ENCODE assay signal across 10 cellular contexts in the genomic region with DNA sequence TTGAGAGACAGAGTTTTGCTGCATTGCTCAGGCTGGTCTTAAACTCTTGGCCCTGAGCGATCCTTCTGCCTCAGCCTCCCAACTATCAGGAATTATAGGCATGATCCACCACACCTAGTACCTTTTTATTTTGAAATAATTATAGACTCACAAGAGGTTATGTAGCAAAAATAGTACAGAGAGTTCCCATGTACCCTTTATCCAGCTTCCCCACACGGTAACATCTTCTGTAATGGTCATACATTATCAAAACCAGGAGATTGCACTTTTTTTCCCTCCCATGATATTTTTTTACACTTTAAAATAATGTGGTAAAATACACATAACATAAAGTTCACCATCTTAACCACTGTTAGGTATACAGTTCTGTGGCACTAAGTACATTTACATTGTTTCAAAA. TPM values are rescaled to one million over a fixed set of nuclear protein-coding genes. Genes with fewer than 3 reads are reported as not detected.
"Had no signal": no experiment of that assay in that cellular context is flagged by ENCODE, and none has a peak within 500 bp of the region (broad histone marks: within the 10 kb centered on the region; RNA-seq: fewer than 3 reads in every experiment).

No MANE protein-coding gene starts in this region.

- DNase-seq: IMR-90, Karpas-422, KBM-7, KG1 had no signal

- H3K27ac Mint-ChIP-seq: IgD-negative memory B cell had no signal

- H3K27ac ChIP-seq: HL-60, KMS-11 had no signal

- FAIRE-seq: HepG2, K562 had no signal

- H3K4me1 Mint-ChIP-seq: IgD-negative memory B cell had no signal

- H3K4me3 ChIP-seq: K562 had no signal

- ATAC-seq: HepG2, K562 had no signal

- H3K4me2 ChIP-seq: KMS-11 had no signal

- H3K4me3 Mint-ChIP-seq: IgD-negative memory B cell had no signal

- H3K9ac ChIP-seq: KMS-11 had no signal

RNA-seq across cellular contexts. Expression of a gene that starts 28.8 kb away (rescaled TPM):
- total RNA-seq: HT1080 had no signal
- polyA plus RNA-seq: IgD-negative memory B cell, K562 had no signal
